12 cellular contexts compared by ENCODE assay signal in genomic region chrX:1465261-1466231, GRCh38. TPM values are rescaled to one million over a fixed set of nuclear protein-coding genes. Genes with fewer than 3 reads are reported as not detected.
A peak's percentile ranks its signal among the peaks of the same experiment; 100 is the strongest.
DNase-seq lines count a peak whose midpoint lies in the region; ATAC-seq, FAIRE-seq and TF ChIP-seq lines count a peak whose summit lies in the region.
"Had no signal": no experiment of that assay in that cellular context is flagged by ENCODE, and none has a peak within 500 bp of the region (broad histone marks: within the 10 kb centered on the region; RNA-seq: fewer than 3 reads in every experiment).

No MANE protein-coding gene starts in this region.

- H3K79me1 ChIP-seq in neuronal stem cell (ENCODE audit: low read depth, low read length) = no peaks in the 10 kb centered on the region

- H3K27me3 ChIP-seq in neuronal stem cell (ENCODE audit: control insufficient read depth in 3 of 3, insufficient read depth in 3 of 3, low read depth in 1 of 3, low read length in 3 of 3) = peaks cover 0 to 16% (median 0%) of the 10 kb centered on the region in 3 experiments
- H3K27me3 ChIP-seq: neutrophil had no signal

- peak overlapping the region; percentile 86 for H2AK5ac ChIP-seq in neuronal stem cell (ENCODE audit: low read depth, low read length)

- no peaks in the 10 kb centered on the region for H3K9me3 Mint-ChIP-seq in chondrocyte (ENCODE audit: low read depth)

- H3K27me3 Mint-ChIP-seq in chondrocyte (ENCODE audit: low read depth) = no peaks in the 10 kb centered on the region

- H2BK15ac ChIP-seq in neuronal stem cell (ENCODE audit: low read length) = peak overlapping the region; percentile 55

- peak overlapping the region; percentile 23 for H3K4ac ChIP-seq in neuronal stem cell (ENCODE audit: low read length)

- no peaks in the 10 kb centered on the region for H3K36me3 Mint-ChIP-seq in chondrocyte (ENCODE audit: low read depth)

- H2BK12ac ChIP-seq in neuronal stem cell (ENCODE audit: low read length) = peak overlapping the region; percentile 41

- H3K4me1 ChIP-seq in OCI-LY7 (ENCODE audit: insufficient read depth, low read length, poor library complexity, severe bottlenecking) (peaks cover 74% of the 10 kb centered on the region), neuronal stem cell (ENCODE audit: control insufficient read depth in 2 of 2, insufficient read depth in 1 of 2, low read depth in 1 of 2, low read length in 2 of 2) (no peaks in the 10 kb centered on the region)

- H3K4me2 ChIP-seq in OCI-LY7 (ENCODE audit: low read length) (no peak overlapping the region), neuronal stem cell (ENCODE audit: insufficient read depth, low read length, poor library complexity, severe bottlenecking) (no peak overlapping the region)

- H3K36me3 ChIP-seq in OCI-LY7 (ENCODE audit: insufficient read depth, low read length) = peaks cover 57% of the 10 kb centered on the region
- no peaks in the 10 kb centered on the region for H3K36me3 ChIP-seq in neuronal stem cell (replicated peaks in 1 of 2; ENCODE audit: control insufficient read depth in 2 of 2, insufficient read depth in 2 of 2, low read length in 2 of 2)

- WGBS in neuronal stem cell (ENCODE audit: extremely low coverage in 2 of 2, insufficient read length in 2 of 2, insufficient replicate concordance in 1 of 2), 2 donors = no CpG with 5 or more reads among the region's 75 CpGs

- no peaks in the 10 kb centered on the region for H4K20me1 ChIP-seq in OCI-LY7 (ENCODE audit: insufficient read depth, low read length)

- POLR2A ChIA-PET in OCI-LY7 (lab: Charles Lee) = no interaction called here

- H4K8ac ChIP-seq in neuronal stem cell (ENCODE audit: low read depth, low read length) = peak overlapping the region; percentile 43

- BruUV-seq in OCI-LY7 (replicated peaks; lab: Mats Ljungman, UMichigan) = no TSS peak

- H2BK120ac ChIP-seq in neuronal stem cell (ENCODE audit: low read depth, low read length) = peak overlapping the region; percentile 3

- H3K4me1 Mint-ChIP-seq in chondrocyte (ENCODE audit: low read depth) = peaks cover 35% of the 10 kb centered on the region

- peak overlapping the region; percentile 96 for H3K14ac ChIP-seq in neuronal stem cell (ENCODE audit: low read length)

- CTCF ChIA-PET in OCI-LY7 (lab: Charles Lee; ENCODE audit: unreplicated experiment) = no interaction called here

- H3K4me3 ChIP-seq in OCI-LY7 (ENCODE audit: low read depth, low read length, poor library complexity, severe bottlenecking) (no peak overlapping the region), neuronal stem cell (ENCODE audit: low read length in 2 of 2) (peak overlapping the region in 1 of 2 donors; percentile 6)

- ATAC-seq in HG03457 (IDR thresholded peaks at IDR 0.05; ENCODE audit: unreplicated experiment) = no peak
- ATAC-seq: Panc1 had no signal

- H3K23ac ChIP-seq in neuronal stem cell (ENCODE audit: low read depth, low read length, poor library complexity) = peak overlapping the region; percentile 89

- peak overlapping the region; percentile 89 for H3K18ac ChIP-seq in neuronal stem cell (ENCODE audit: low read length)

- no peak for DNase-seq in GM12891 (ENCODE audit: insufficient read length, low spot score)
- no peak for DNase-seq in OCI-LY7 (ENCODE audit: low spot score)
- peak; percentile 91 for DNase-seq in chondrocyte (ENCODE audit: low spot score)
- no peak for DNase-seq in neuronal stem cell (ENCODE audit: low spot score)
- DNase-seq in NCI-H1092 (lab: John Stamatoyannopoulos, UW) = no peak
- DNase-seq in DMS53 (lab: John Stamatoyannopoulos, UW) = no peak
- DNase-seq: erythroblast, NCI-H2081 treated with DMSO at 0.1 percent for 48 hours had no signal

- H2BK5ac ChIP-seq in neuronal stem cell (ENCODE audit: low read length) = no peak overlapping the region

- no peak overlapping the region for H2AFZ ChIP-seq in OCI-LY7 (ENCODE audit: low read length)
- H2AFZ ChIP-seq in neuronal stem cell (ENCODE audit: low read length) = no peak overlapping the region

- TF ChIP-seq POLR2A in GM12891 (IDR thresholded peaks at IDR 0.05; ENCODE audit: low read depth, low read length) = no peak

- peaks cover 45% of the 10 kb centered on the region for H3K79me2 ChIP-seq in OCI-LY7 (ENCODE audit: insufficient read depth, low read depth, low read length)

- H3K9me3 ChIP-seq in OCI-LY7 (ENCODE audit: low read length) (no peaks in the 10 kb centered on the region), neuronal stem cell (replicated peaks in 1 of 2; ENCODE audit: control insufficient read depth in 2 of 2, insufficient read depth in 1 of 2, low read depth in 1 of 2, low read length in 2 of 2) (peaks cover 0 to 4% of the 10 kb centered on the region in 2 donors)
- H3K9me3 ChIP-seq: neutrophil had no signal

- peak; percentile 47 for FAIRE-seq in GM12891 (lab: Jason Lieb, UNC)
- FAIRE-seq: HTR-8/SVneo had no signal

- H4K91ac ChIP-seq in neuronal stem cell (ENCODE audit: low read depth, low read length, poor library complexity) = no peak overlapping the region

- H3K27ac ChIP-seq in OCI-LY7 (ENCODE audit: low read depth, low read length, poor library complexity, severe bottlenecking) (peak overlapping the region; percentile 97), neuronal stem cell (replicated peaks; ENCODE audit: low read length) (no peak overlapping the region)

- TF ChIP-seq CTCF in OCI-LY7 (conservative IDR thresholded peaks at IDR 0.05; ENCODE audit: low read length) (no peak), chondrocyte (IDR thresholded peaks at IDR 0.05) (no peak)

- H3K9ac ChIP-seq in neuronal stem cell (ENCODE audit: low read depth, low read length, poor library complexity) = peak overlapping the region; percentile 44

- intact Hi-C loops in OCI-LY7 (cut with micrococcal nuclease; ENCODE audit: unreplicated experiment) = no loop called here

- no peak overlapping the region for H3K4me3 Mint-ChIP-seq in chondrocyte (ENCODE audit: unreplicated experiment)

- H3K9me2 ChIP-seq in OCI-LY7 (ENCODE audit: insufficient read depth, low read length) = no peaks in the 10 kb centered on the region

- H3K27ac Mint-ChIP-seq in chondrocyte (ENCODE audit: unreplicated experiment) = no peak overlapping the region

TF ChIP-seq in GM12891, 5 proteins besides CTCF, POLR2A, EP300 and RAD21:
- TF ChIP-seq POLR2AphosphoS5 (IDR thresholded peaks at IDR 0.05; ENCODE audit: low read depth, low read length) (no peak), PAX5 (IDR thresholded peaks at IDR 0.05; ENCODE audit: insufficient read depth, low read length, severe bottlenecking) (no peak), SPI1 (IDR thresholded peaks at IDR 0.05; ENCODE audit: low read depth, low read length) (no peak), POU2F2 (IDR thresholded peaks at IDR 0.05; ENCODE audit: low read depth, low read length) (no peak), TAF1 (IDR thresholded peaks at IDR 0.05; ENCODE audit: low read depth, low read length) (no peak)
TF ChIP-seq in GM12891: peak in this region for 0.

RNA-seq across cellular contexts. Expression of gene ASMTL, which starts 12.8 kb away (rescaled TPM):
- 59.7 TPM for polyA plus RNA-seq in GM12891 (2012; ENCODE audit: low read depth, missing spikeins)
- 17.2 and 17.6 TPM in 2 replicates for total RNA-seq in OCI-LY7 (2014; rRNA removed; shearing (Covaris generic))
- total RNA-seq in OCI-LY7 (2022) = 32.8 and 37.0 TPM in 2 replicates
- 19.6 to 29.0 TPM (median 20.2 TPM) in 3 replicates for total RNA-seq in chondrocyte
- 52.5 TPM for polyA plus RNA-seq in neuronal stem cell (2013, experiment 1 of 2)
- polyA plus RNA-seq in neuronal stem cell (2013, experiment 2 of 2) = 51.6 TPM
